Comparison of ENCODE assay signal across 10 cellular contexts in genomic region chr20:4112490-4113420, GRCh38. TPM values are rescaled to one million over a fixed set of nuclear protein-coding genes. Genes with fewer than 3 reads are reported as not detected.
DNase-seq lines count a peak whose midpoint lies in the region; ATAC-seq and TF ChIP-seq lines count a peak whose summit lies in the region.
"Had no signal": no experiment of that assay in that cellular context is flagged by ENCODE, and none has a peak within 500 bp of the region (broad histone marks: within the 10 kb centered on the region; RNA-seq: fewer than 3 reads in every experiment).

No MANE protein-coding gene starts in this region.

- no peaks in the 10 kb centered on the region for H3K9me3 ChIP-seq in DND-41 (ENCODE audit: insufficient read depth, low read length, severe bottlenecking)
- H3K9me3 ChIP-seq in CD8-positive, alpha-beta memory T cell (ENCODE audit: low read length): no peaks in the 10 kb centered on the region
- H3K9me3 ChIP-seq: thoracic aorta had no signal

- H3K27ac ChIP-seq in DND-41 (ENCODE audit: low read length): peak overlapping the region; percentile 72
- H3K27ac ChIP-seq in CD8-positive, alpha-beta memory T cell (ENCODE audit: low read depth, low read length): no peak overlapping the region
- H3K27ac ChIP-seq: thoracic aorta had no signal

- no peak for DNase-seq in DND-41
- peak; percentile 91 for DNase-seq in MCF 10A (ENCODE audit: unreplicated experiment)
- DNase-seq in stimulated activated naive CD8-positive, alpha-beta T cell treated with anti-CD3 and anti-CD28 coated beads, Interleukin-15, Interleukin-2, amounts not matched to agents 100 U/mL and 50 U/mL, for 24 hours: peak; percentile 17
- DNase-seq in GM10266 (ENCODE audit: extremely low spot score): no peak
- no peak for DNase-seq in CD8-positive, alpha-beta memory T cell
- DNase-seq in SW480 (ENCODE audit: low spot score): no peak
- DNase-seq: activated T-cell treated with anti-CD3 and anti-CD28 coated beads, Interleukin-2, amount 50 U/mL, for 4 hours had no signal

- H3K9me3 Mint-ChIP-seq in MCF 10A (ENCODE audit: unreplicated experiment): no peaks in the 10 kb centered on the region
- no peaks in the 10 kb centered on the region for H3K9me3 Mint-ChIP-seq in CD8-positive, alpha-beta memory T cell
- H3K9me3 Mint-ChIP-seq: activated T-cell treated with anti-CD3 and anti-CD28 coated beads, Interleukin-2, amount 50 U/mL, for 4 hours had no signal

- no peak for ATAC-seq in DND-41 (ENCODE audit: insufficient read depth, low read depth)
- peak; percentile 44 for ATAC-seq in GM21423 (IDR thresholded peaks at IDR 0.05; ENCODE audit: unreplicated experiment)
- ATAC-seq in HG03571 (IDR thresholded peaks at IDR 0.05; ENCODE audit: unreplicated experiment): peak; percentile 68
- ATAC-seq in stimulated activated naive CD8-positive, alpha-beta T cell treated with anti-CD3 and anti-CD28 coated beads, Interleukin-15, Interleukin-2, amounts not matched to agents 100 U/mL and 50 U/mL, for 24 hours: peak; percentile 53

- H3K4me1 ChIP-seq in DND-41 (ENCODE audit: insufficient read depth, low read length): peaks cover 51% of the 10 kb centered on the region
- no peaks in the 10 kb centered on the region for H3K4me1 ChIP-seq in CD8-positive, alpha-beta memory T cell (ENCODE audit: insufficient read depth, low read length)

- BruUV-seq in MCF 10A (replicated peaks; lab: Mats Ljungman, UMichigan): no TSS peak

- no peaks in the 10 kb centered on the region for H3K36me3 Mint-ChIP-seq in MCF 10A (ENCODE audit: insufficient read depth, unreplicated experiment)
- H3K36me3 Mint-ChIP-seq in CD8-positive, alpha-beta memory T cell: no peaks in the 10 kb centered on the region

- no peak for TF ChIP-seq CTCF in DND-41 (IDR thresholded peaks at IDR 0.05; ENCODE audit: borderline replicate concordance, extremely low read depth, low read length, poor library complexity, severe bottlenecking)
- TF ChIP-seq CTCF in MCF 10A (IDR thresholded peaks at IDR 0.05; ENCODE audit: unreplicated experiment): no peak
- no peak for TF ChIP-seq CTCF in GM10266 (IDR thresholded peaks at IDR 0.05; ENCODE audit: control insufficient read depth, insufficient read depth, low read depth, missing control alignments)

- H3K9ac ChIP-seq in DND-41 (ENCODE audit: low read depth, low read length): no peak overlapping the region

- peaks cover 14% of the 10 kb centered on the region for H3K4me1 Mint-ChIP-seq in MCF 10A (ENCODE audit: insufficient read depth, unreplicated experiment)
- peaks cover 4 to 12% (median 6%) of the 10 kb centered on the region in 3 donors for H3K4me1 Mint-ChIP-seq in CD8-positive, alpha-beta memory T cell

- intact Hi-C loops in MCF 10A (cut with micrococcal nuclease): no loop called here

- H3K4me3 ChIP-seq in DND-41 (ENCODE audit: low read depth in 1 of 2, low read length in 2 of 2): no peak overlapping the region
- no peak overlapping the region for H3K4me3 ChIP-seq in CD8-positive, alpha-beta memory T cell (ENCODE audit: low read length)
- H3K4me3 ChIP-seq: thoracic aorta had no signal

- H4K20me1 ChIP-seq in DND-41 (ENCODE audit: insufficient read depth, low read length): no peaks in the 10 kb centered on the region

- H3K79me2 ChIP-seq in DND-41 (ENCODE audit: insufficient read depth, low read length): no peaks in the 10 kb centered on the region

- POLR2A ChIA-PET in MCF 10A (lab: Yijun Ruan, JAX): interaction anchor here (0.6 to 1.5 kb wide), 5 partner anchors 23 to 445 kb away, joined by 4 to 6 read pairs (median 5); no protein-coding TSS in a partner anchor
- POLR2A ChIA-PET in CD8-positive, alpha-beta memory T cell (lab: Charles Lee): interaction anchor here (0.5 kb wide), 1 partner anchor 122 kb away, joined by 3 read pairs; no protein-coding TSS in a partner anchor

- no peak overlapping the region for H3K4me3 Mint-ChIP-seq in MCF 10A (ENCODE audit: unreplicated experiment)
- H3K4me3 Mint-ChIP-seq in CD8-positive, alpha-beta memory T cell: no peak overlapping the region
- H3K4me3 Mint-ChIP-seq: activated T-cell treated with anti-CD3 and anti-CD28 coated beads, Interleukin-2, amount 50 U/mL, for 4 hours had no signal

- H3K36me3 ChIP-seq in DND-41 (ENCODE audit: insufficient read depth, low read length): no peaks in the 10 kb centered on the region
- no peaks in the 10 kb centered on the region for H3K36me3 ChIP-seq in CD8-positive, alpha-beta memory T cell (ENCODE audit: insufficient read depth, low read length)
- H3K36me3 ChIP-seq: thoracic aorta had no signal

- no peaks in the 10 kb centered on the region for H3K27me3 ChIP-seq in DND-41 (ENCODE audit: insufficient read depth, low read length, poor library complexity)
- H3K27me3 ChIP-seq in CD8-positive, alpha-beta memory T cell (ENCODE audit: insufficient read depth, low read length, poor library complexity, severe bottlenecking): no peaks in the 10 kb centered on the region

- no peaks in the 10 kb centered on the region for H3K27me3 Mint-ChIP-seq in MCF 10A (ENCODE audit: insufficient read depth, unreplicated experiment)
- peaks cover 4 to 27% of the 10 kb centered on the region in 2 donors for H3K27me3 Mint-ChIP-seq in CD8-positive, alpha-beta memory T cell

- peak overlapping the region; percentile 4; the same call in 1 of the 2 replicates for H2AFZ ChIP-seq in DND-41 (ENCODE audit: low read depth, low read length)

- peak overlapping the region; percentile 40 for H3K27ac Mint-ChIP-seq in MCF 10A (ENCODE audit: low read depth, unreplicated experiment)
- no peak overlapping the region for H3K27ac Mint-ChIP-seq in CD8-positive, alpha-beta memory T cell

- H3K4me2 ChIP-seq in DND-41 (ENCODE audit: insufficient read depth, low read length): no peak overlapping the region

- CTCF ChIA-PET in MCF 10A (lab: Yijun Ruan, JAX): interaction anchor here (0.5 to 2.7 kb wide), 13 partner anchors 8 to 482 kb away, joined by 3 to 18 read pairs (median 3); no protein-coding TSS in a partner anchor
- CTCF ChIA-PET in CD8-positive, alpha-beta memory T cell (lab: Charles Lee): interaction anchor here (0.9 to 2.1 kb wide), 2 partner anchors 64 to 480 kb away, joined by 3 to 7 read pairs; no protein-coding TSS in a partner anchor

RNA-seq across cellular contexts. Expression of gene SMOX, which starts 35.9 kb away (rescaled TPM):
- 42.3 and 48.6 TPM in 2 replicates for total RNA-seq in MCF 10A (2022)
- total RNA-seq in CD8-positive, alpha-beta memory T cell: 1 to 10 TPM; 4.8 to 5.0 TPM
- polyA plus RNA-seq in CD8-positive, alpha-beta memory T cell: not detected

Comparison
In these comparisons a context has a peak if more than half of its experiments do, and no peak if none do; other contexts are left out.
1. DNase-seq: peak in MCF 10A (single experiment) and stimulated activated naive CD8-positive, alpha-beta T cell treated with anti-CD3 and anti-CD28 coated beads, Interleukin-15, Interleukin-2, amounts not matched to agents 100 U/mL and 50 U/mL, for 24 hours (single experiment); none in DND-41 (single experiment), GM10266 (single experiment), CD8-positive, alpha-beta memory T cell (0 of 5) and SW480 (single experiment).